In genomic region chr3:143831998-143832397, GRCh38 we compare ENCODE assay signal across 1 cellular context.
TF ChIP-seq lines count a peak whose summit lies in the region.

No MANE protein-coding gene starts in this region.

TF ChIP-seq in SK-N-SH treated with all-trans-retinoic acid at 6 μM for 48 hours, 23 proteins besides CTCF, POLR2A, EP300 and RAD21 (continued from another document):
- TF ChIP-seq TSHZ2 (CRISPR knock-in tag; IDR thresholded peaks at IDR 0.05) (no peak), PPARA (CRISPR knock-in tag; IDR thresholded peaks at IDR 0.05; ENCODE audit: borderline replicate concordance) (no peak)
